ENCODE assay signal across 2 cellular contexts in genomic region chr1:213082778-213083445, GRCh38.
TF ChIP-seq lines count a peak whose summit lies in the region.

No MANE protein-coding gene starts in this region.

TF ChIP-seq in GM23338, 12 proteins besides CTCF, POLR2A, EP300 and RAD21 (continued from another document):
- TF ChIP-seq, protein P1, sequence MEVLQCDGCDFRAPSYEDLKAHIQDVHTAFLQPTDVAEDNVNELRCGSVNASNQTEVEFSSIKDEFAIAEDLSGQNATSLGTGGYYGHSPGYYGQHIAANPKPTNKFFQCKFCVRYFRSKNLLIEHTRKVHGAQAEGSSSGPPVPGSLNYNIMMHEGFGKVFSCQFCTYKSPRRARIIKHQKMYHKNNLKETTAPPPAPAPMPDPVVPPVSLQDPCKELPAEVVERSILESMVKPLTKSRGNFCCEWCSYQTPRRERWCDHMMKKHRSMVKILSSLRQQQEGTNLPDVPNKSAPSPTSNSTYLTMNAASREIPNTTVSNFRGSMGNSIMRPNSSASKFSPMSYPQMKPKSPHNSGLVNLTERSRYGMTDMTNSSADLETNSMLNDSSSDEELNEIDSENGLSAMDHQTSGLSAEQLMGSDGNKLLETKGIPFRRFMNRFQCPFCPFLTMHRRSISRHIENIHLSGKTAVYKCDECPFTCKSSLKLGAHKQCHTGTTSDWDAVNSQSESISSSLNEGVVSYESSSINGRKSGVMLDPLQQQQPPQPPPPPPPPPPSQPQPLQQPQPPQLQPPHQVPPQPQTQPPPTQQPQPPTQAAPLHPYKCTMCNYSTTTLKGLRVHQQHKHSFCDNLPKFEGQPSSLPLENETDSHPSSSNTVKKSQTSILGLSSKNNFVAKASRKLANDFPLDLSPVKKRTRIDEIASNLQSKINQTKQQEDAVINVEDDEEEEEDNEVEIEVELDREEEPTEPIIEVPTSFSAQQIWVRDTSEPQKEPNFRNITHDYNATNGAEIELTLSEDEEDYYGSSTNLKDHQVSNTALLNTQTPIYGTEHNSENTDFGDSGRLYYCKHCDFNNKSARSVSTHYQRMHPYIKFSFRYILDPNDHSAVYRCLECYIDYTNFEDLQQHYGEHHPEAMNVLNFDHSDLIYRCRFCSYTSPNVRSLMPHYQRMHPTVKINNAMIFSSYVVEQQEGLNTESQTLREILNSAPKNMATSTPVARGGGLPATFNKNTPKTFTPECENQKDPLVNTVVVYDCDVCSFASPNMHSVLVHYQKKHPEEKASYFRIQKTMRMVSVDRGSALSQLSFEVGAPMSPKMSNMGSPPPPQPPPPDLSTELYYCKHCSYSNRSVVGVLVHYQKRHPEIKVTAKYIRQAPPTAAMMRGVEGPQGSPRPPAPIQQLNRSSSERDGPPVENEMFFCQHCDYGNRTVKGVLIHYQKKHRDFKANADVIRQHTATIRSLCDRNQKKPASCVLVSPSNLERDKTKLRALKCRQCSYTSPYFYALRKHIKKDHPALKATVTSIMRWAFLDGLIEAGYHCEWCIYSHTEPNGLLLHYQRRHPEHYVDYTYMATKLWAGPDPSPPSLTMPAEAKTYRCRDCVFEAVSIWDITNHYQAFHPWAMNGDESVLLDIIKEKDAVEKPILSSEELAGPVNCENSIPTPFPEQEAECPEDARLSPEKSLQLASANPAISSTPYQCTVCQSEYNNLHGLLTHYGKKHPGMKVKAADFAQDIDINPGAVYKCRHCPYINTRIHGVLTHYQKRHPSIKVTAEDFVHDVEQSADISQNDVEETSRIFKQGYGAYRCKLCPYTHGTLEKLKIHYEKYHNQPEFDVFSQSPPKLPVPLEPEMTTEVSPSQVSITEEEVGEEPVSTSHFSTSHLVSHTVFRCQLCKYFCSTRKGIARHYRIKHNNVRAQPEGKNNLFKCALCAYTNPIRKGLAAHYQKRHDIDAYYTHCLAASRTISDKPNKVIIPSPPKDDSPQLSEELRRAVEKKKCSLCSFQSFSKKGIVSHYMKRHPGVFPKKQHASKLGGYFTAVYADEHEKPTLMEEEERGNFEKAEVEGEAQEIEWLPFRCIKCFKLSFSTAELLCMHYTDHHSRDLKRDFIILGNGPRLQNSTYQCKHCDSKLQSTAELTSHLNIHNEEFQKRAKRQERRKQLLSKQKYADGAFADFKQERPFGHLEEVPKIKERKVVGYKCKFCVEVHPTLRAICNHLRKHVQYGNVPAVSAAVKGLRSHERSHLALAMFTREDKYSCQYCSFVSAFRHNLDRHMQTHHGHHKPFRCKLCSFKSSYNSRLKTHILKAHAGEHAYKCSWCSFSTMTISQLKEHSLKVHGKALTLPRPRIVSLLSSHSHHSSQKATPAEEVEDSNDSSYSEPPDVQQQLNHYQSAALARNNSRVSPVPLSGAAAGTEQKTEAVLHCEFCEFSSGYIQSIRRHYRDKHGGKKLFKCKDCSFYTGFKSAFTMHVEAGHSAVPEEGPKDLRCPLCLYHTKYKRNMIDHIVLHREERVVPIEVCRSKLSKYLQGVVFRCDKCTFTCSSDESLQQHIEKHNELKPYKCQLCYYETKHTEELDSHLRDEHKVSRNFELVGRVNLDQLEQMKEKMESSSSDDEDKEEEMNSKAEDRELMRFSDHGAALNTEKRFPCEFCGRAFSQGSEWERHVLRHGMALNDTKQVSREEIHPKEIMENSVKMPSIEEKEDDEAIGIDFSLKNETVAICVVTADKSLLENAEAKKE (CRISPR knock-in tag; IDR thresholded peaks at IDR 0.05), result no peak
- no peak for TF ChIP-seq JUNB (IDR thresholded peaks at IDR 0.05; ENCODE audit: unreplicated experiment)
- no peak for TF ChIP-seq POLR2AphosphoS5 (IDR thresholded peaks at IDR 0.05; ENCODE audit: low read depth)
- TF ChIP-seq ZNF114 (CRISPR knock-in tag; IDR thresholded peaks at IDR 0.05), result no peak

TF ChIP-seq in HepG2, 621 proteins besides CTCF, POLR2A, EP300 and RAD21 (continued from another document):
- TF ChIP-seq, protein P2, sequence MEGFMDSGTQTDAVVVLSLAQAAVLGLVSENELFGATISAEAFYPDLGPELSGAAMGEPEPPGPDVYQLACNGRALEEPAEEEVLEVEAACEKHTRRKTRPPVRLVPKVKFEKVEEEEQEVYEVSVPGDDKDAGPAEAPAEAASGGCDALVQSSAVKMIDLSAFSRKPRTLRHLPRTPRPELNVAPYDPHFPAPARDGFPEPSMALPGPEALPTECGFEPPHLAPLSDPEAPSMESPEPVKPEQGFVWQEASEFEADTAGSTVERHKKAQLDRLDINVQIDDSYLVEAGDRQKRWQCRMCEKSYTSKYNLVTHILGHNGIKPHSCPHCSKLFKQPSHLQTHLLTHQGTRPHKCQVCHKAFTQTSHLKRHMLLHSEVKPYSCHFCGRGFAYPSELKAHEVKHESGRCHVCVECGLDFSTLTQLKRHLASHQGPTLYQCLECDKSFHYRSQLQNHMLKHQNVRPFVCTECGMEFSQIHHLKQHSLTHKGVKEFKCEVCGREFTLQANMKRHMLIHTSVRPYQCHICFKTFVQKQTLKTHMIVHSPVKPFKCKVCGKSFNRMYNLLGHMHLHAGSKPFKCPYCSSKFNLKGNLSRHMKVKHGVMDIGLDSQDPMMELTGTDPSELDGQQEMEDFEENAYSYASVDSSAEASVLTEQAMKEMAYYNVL (CRISPR knock-in tag; IDR thresholded peaks at IDR 0.05; ENCODE audit: borderline replicate concordance), result no peak
- TF ChIP-seq, protein P3, sequence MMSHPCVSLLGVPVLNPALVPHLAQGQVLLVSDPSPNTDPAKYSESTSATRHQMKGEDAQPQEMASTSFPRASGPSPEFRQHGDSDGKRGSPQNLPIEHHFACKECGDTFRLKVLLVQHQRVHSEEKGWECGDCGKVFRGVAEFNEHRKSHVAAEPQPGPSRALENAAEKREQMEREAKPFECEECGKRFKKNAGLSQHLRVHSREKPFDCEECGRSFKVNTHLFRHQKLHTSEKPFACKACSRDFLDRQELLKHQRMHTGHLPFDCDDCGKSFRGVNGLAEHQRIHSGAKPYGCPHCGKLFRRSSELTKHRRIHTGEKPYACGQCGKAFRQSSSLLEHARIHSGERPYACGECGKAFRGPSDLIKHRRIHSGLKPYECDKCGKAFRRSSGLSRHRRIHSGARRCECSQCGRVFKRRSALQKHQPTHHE (CRISPR knock-in tag; IDR thresholded peaks at IDR 0.05; ENCODE audit: borderline replicate concordance), result no peak
- no peak for TF ChIP-seq IRX3 (CRISPR knock-in tag; IDR thresholded peaks at IDR 0.05; ENCODE audit: borderline replicate concordance, low read depth)
- TF ChIP-seq SOX13 (IDR thresholded peaks at IDR 0.05), result no peak
- no peak for TF ChIP-seq SOX13 (CRISPR knock-in tag; conservative IDR thresholded peaks at IDR 0.05 in 1 of 2, IDR thresholded peaks at IDR 0.05 in 1 of 2)
- TF ChIP-seq, protein P4, sequence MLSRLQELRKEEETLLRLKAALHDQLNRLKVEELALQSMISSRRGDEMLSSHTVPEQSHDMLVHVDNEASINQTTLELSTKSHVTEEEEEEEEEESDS (CRISPR knock-in tag; IDR thresholded peaks at IDR 0.05; ENCODE audit: borderline replicate concordance), result no peak
- no peak for TF ChIP-seq MAFK (conservative IDR thresholded peaks at IDR 0.05 in 1 of 2, IDR thresholded peaks at IDR 0.05 in 1 of 2; ENCODE audit: low read length in 2 of 2)
- no peak for TF ChIP-seq NCOA5 (CRISPR knock-in tag; IDR thresholded peaks at IDR 0.05)
